8 cellular contexts compared by ENCODE assay signal in the genomic region with DNA sequence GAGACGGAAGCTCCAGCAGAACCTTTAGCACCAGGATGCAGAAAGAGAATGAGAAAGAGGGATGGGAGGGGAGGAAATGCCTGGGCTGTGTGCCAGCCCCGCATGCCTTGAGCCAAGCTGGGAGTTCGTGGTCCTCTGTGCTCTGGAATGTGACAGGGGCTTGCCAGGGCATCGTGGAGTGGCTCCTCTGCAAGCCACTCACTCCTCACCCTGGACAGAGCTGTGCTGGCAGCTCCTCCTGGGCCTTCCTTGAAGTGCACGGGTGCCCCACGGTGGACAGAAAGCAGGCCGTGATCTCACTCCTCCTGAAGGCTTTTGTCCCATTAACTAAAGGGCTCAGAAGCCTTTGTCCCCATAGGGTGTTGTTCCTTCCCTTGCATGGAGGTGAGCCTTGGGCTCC. TPM values are rescaled to one million over a fixed set of nuclear protein-coding genes. Genes with fewer than 3 reads are reported as not detected.
DNase-seq lines count a peak whose midpoint lies in the region; ATAC-seq, FAIRE-seq and TF ChIP-seq lines count a peak whose summit lies in the region.

No MANE protein-coding gene starts in this region.

- no peak for FAIRE-seq in A549 (lab: Jason Lieb, UNC)

- peaks cover 1 to 5% (median 3%) of the 10 kb centered on the region in 6 donors for H3K9me3 Mint-ChIP-seq in immature natural killer cell
- H3K9me3 Mint-ChIP-seq in activated naive CD8-positive, alpha-beta T cell treated with anti-CD3 and anti-CD28 coated beads for 36 hours = no peaks in the 10 kb centered on the region

- POLR2A ChIA-PET in A549 (lab: Yijun Ruan, JAX) = no interaction called here

- no peaks in the 10 kb centered on the region for H3K4me1 ChIP-seq in A549
- no peaks in the 10 kb centered on the region for H3K4me1 ChIP-seq in psoas muscle

- no peaks in the 10 kb centered on the region for H4K20me1 ChIP-seq in SU-DHL-6 (ENCODE audit: low read depth, low read length)

- TF ChIP-seq POLR2A in A549 (IDR thresholded peaks at IDR 0.05; ENCODE audit: low read length) = no peak

- DNase-seq in A549 (ENCODE audit: low read depth in 1 of 2, low spot score in 1 of 2) (peak in 1 of 2 experiments; percentile 39), GM20000 (ENCODE audit: low spot score) (peak; percentile 40), Right ventricle myocardium superior (peak; percentile 85), psoas muscle (peak; percentile 80 to 84), immature natural killer cell (no peak), NOMO-1 treated with dmso at 0.1 percent for 144 hours (lab: John Stamatoyannopoulos, UW; ENCODE audit: unreplicated experiment) (no peak)
- DNase-seq in activated naive CD8-positive, alpha-beta T cell treated with anti-CD3 and anti-CD28 coated beads for 36 hours = no peak

- H3K9ac ChIP-seq in SU-DHL-6 (ENCODE audit: low read length) = peak overlapping the region; percentile 19; the same call in 1 of the 2 replicates

- H3F3A ChIP-seq in SU-DHL-6 (ENCODE audit: insufficient read depth) = no peaks in the 10 kb centered on the region

- CTCF ChIA-PET in A549 (lab: Yijun Ruan, JAX) = interaction anchor here (0.6 to 9.7 kb wide), 15 partner anchors 12 to 261 kb away, joined by 3 to 137 read pairs (median 4); no protein-coding TSS in a partner anchor

- peak; percentile 59 to 61 for TF ChIP-seq RAD21 in A549 (conservative IDR thresholded peaks at IDR 0.05 in 1 of 2, IDR thresholded peaks at IDR 0.05 in 1 of 2)

- no peak overlapping the region for H3K27ac Mint-ChIP-seq in immature natural killer cell
- H3K27ac Mint-ChIP-seq in activated naive CD8-positive, alpha-beta T cell treated with anti-CD3 and anti-CD28 coated beads for 36 hours = no peak overlapping the region

- H3K4me2 ChIP-seq in A549 (no peak overlapping the region), SU-DHL-6 (ENCODE audit: low read depth, low read length, poor library complexity, severe bottlenecking) (no peak overlapping the region)

- peak overlapping the region; percentile 38 for H2AFZ ChIP-seq in SU-DHL-6 (ENCODE audit: low read depth, low read length, severe bottlenecking)

- H3K27me3 ChIP-seq in SU-DHL-6 (ENCODE audit: low read length) (no peaks in the 10 kb centered on the region), psoas muscle (ENCODE audit: insufficient read depth in 3 of 3, low read length in 2 of 3) (peaks cover 0 to 5% (median 0%) of the 10 kb centered on the region in 3 donors)

- WGBS in A549 (ENCODE audit: missing lambda C conversion rate) = 30% methylated on average over 4 of the region's 7 CpGs
- WGBS in psoas muscle, 3 donors = 12 to 19% (median 15%) methylated on average over 7 of the region's 7 CpGs

- H3K79me2 ChIP-seq in SU-DHL-6 (ENCODE audit: insufficient read depth, low read length) = no peaks in the 10 kb centered on the region

- H3K27me3 Mint-ChIP-seq in immature natural killer cell (ENCODE audit: low read depth in 3 of 3) = peaks cover 3 to 10% (median 6%) of the 10 kb centered on the region in 3 donors
- peaks cover 10% of the 10 kb centered on the region for H3K27me3 Mint-ChIP-seq in activated naive CD8-positive, alpha-beta T cell treated with anti-CD3 and anti-CD28 coated beads for 36 hours

- peak; percentile 28; the same call in 2 of the 3 replicates for TF ChIP-seq CTCF in A549 (IDR thresholded peaks at IDR 0.05)
- TF ChIP-seq CTCF in GM20000 (IDR thresholded peaks at IDR 0.05; ENCODE audit: extremely low read depth, missing control alignments) = no peak
- no peak for TF ChIP-seq CTCF in SU-DHL-6 (IDR thresholded peaks at IDR 0.05; ENCODE audit: insufficient read depth, low read length, poor library complexity, severe bottlenecking)
- peak; percentile 46 for TF ChIP-seq CTCF in psoas muscle (IDR thresholded peaks at IDR 0.05)

- H3K9me3 ChIP-seq in A549 (peaks cover 11% of the 10 kb centered on the region; the same call in 2 of the 3 replicates), SU-DHL-6 (ENCODE audit: insufficient read depth, low read length) (no peaks in the 10 kb centered on the region), psoas muscle (peaks cover 10% of the 10 kb centered on the region)

- H3K9me2 ChIP-seq in SU-DHL-6 (replicated peaks; ENCODE audit: insufficient read depth, low read length) = no peaks in the 10 kb centered on the region

- intact Hi-C loops in Right ventricle myocardium superior (cut with DNase I) (loop anchor here (2.0 kb wide), 1 partner anchor 100 kb away; no protein-coding TSS in a partner anchor), psoas muscle (cut with DNase I) (loop anchor here in 1 of 2 donors (1.0 kb wide), 1 partner anchor 99 kb away; no protein-coding TSS in a partner anchor)

- H3K36me3 ChIP-seq in SU-DHL-6 (ENCODE audit: low read length) (no peaks in the 10 kb centered on the region), psoas muscle (ENCODE audit: insufficient read depth in 1 of 2, low read depth in 1 of 2) (no peaks in the 10 kb centered on the region)

- TF ChIP-seq EP300 in A549 (IDR thresholded peaks at IDR 0.05) = no peak

- H3K27ac ChIP-seq in A549 (no peak overlapping the region), SU-DHL-6 (ENCODE audit: low read depth, low read length) (no peak overlapping the region), psoas muscle (no peak overlapping the region)

- peak; percentile 84 to 90; a peak in 5 of 6 replicates for ATAC-seq in A549
- ATAC-seq in Right ventricle myocardium superior (ENCODE audit: poor library complexity) = peak; percentile 95
- ATAC-seq in psoas muscle = peak; percentile 61 to 85 (median 76)

- H3K4me1 Mint-ChIP-seq in immature natural killer cell = no peaks in the 10 kb centered on the region
- no peaks in the 10 kb centered on the region for H3K4me1 Mint-ChIP-seq in activated naive CD8-positive, alpha-beta T cell treated with anti-CD3 and anti-CD28 coated beads for 36 hours

- H3K36me3 Mint-ChIP-seq in immature natural killer cell = peaks cover 0 to 3% (median 0%) of the 10 kb centered on the region in 3 donors
- no peaks in the 10 kb centered on the region for H3K36me3 Mint-ChIP-seq in activated naive CD8-positive, alpha-beta T cell treated with anti-CD3 and anti-CD28 coated beads for 36 hours

- no peak overlapping the region for H3K4me3 ChIP-seq in A549
- no peak overlapping the region for H3K4me3 ChIP-seq in SU-DHL-6 (ENCODE audit: insufficient read depth, low read length, poor library complexity, severe bottlenecking)
- H3K4me3 ChIP-seq in psoas muscle = no peak overlapping the region

- no peak overlapping the region for H3K4me3 Mint-ChIP-seq in immature natural killer cell
- no peak overlapping the region for H3K4me3 Mint-ChIP-seq in activated naive CD8-positive, alpha-beta T cell treated with anti-CD3 and anti-CD28 coated beads for 36 hours

TF ChIP-seq in A549, 52 proteins besides CTCF, POLR2A, EP300 and RAD21:
- peak; percentile 53 for TF ChIP-seq SMC3 (IDR thresholded peaks at IDR 0.05)
- TF ChIP-seq ZSCAN20 (CRISPR knock-in tag; IDR thresholded peaks at IDR 0.05) = no peak

RNA-seq across cellular contexts. Expression of a gene that starts 34.8 kb away (rescaled TPM):
- not detected in 2 replicates for polyA plus RNA-seq in A549 (2011; rRNA removed)
- polyA plus RNA-seq in A549 (2012; cell fraction: cytosol; rRNA removed) = not detected in 2 replicates
- polyA plus RNA-seq in A549 (2012; cell fraction: nucleus; rRNA removed) = 0.01 TPM in 1 of 2 replicates, not detected in the other
- not detected in 3 replicates for polyA plus RNA-seq in A549 (2017; fragmentation: RNase III; extraction: RNeasy Plus Mini Kit Qiagen cat#74134 plus additional on column Dnase treatment)
- not detected in 2 replicates for polyA minus RNA-seq in A549 (2011; rRNA and poly(A)+ RNA removed)
- 22.9 TPM for total RNA-seq in Right ventricle myocardium superior
- 10 to 100 TPM in 1 of 4 donors, 1 to 10 TPM in 3; 3.0 to 20.6 (median 6.3) TPM for total RNA-seq in psoas muscle
- 1 to 10 TPM; 5.4 to 7.1 (median 6.6) TPM for polyA plus RNA-seq in psoas muscle
- polyA plus RNA-seq in immature natural killer cell = not detected
- total RNA-seq in activated naive CD8-positive, alpha-beta T cell treated with anti-CD3 and anti-CD28 coated beads for 36 hours = not detected

RNA-seq across cellular contexts. Expression of a gene that starts 53.2 kb away (rescaled TPM):
- not detected in 2 replicates for polyA plus RNA-seq in A549 (2011; rRNA removed)
- polyA plus RNA-seq in A549 (2012; cell fraction: cytosol; rRNA removed) = not detected in 2 replicates
- not detected in 2 replicates for polyA plus RNA-seq in A549 (2012; cell fraction: nucleus; rRNA removed)
- not detected in 3 replicates for polyA plus RNA-seq in A549 (2017; fragmentation: RNase III; extraction: RNeasy Plus Mini Kit Qiagen cat#74134 plus additional on column Dnase treatment)
- not detected in 2 replicates for polyA minus RNA-seq in A549 (2011; rRNA and poly(A)+ RNA removed)
- not detected for total RNA-seq in Right ventricle myocardium superior
- total RNA-seq in psoas muscle = not detected
- polyA plus RNA-seq in psoas muscle = not detected
- polyA plus RNA-seq in immature natural killer cell = not detected
- total RNA-seq in activated naive CD8-positive, alpha-beta T cell treated with anti-CD3 and anti-CD28 coated beads for 36 hours = not detected

Comparison
In these comparisons a context has a peak if more than half of its experiments do, and no peak if none do; other contexts are left out.
1. DNase-seq: peak in GM20000 (single experiment), Right ventricle myocardium superior (single experiment) and psoas muscle (2 of 2); none in immature natural killer cell (0 of 3), NOMO-1 treated with dmso at 0.1 percent for 144 hours (single experiment) and activated naive CD8-positive, alpha-beta T cell treated with anti-CD3 and anti-CD28 coated beads for 36 hours (single experiment).
2. CTCF ChIP-seq: peak in A549 (single experiment) and psoas muscle (single experiment); none in GM20000 (single experiment) and SU-DHL-6 (single experiment).
3. RNA of a gene that starts 34.8 kb away (total RNA-seq): 22.9 TPM in Right ventricle myocardium superior (single experiment) and 3.0 to 20.6 TPM in psoas muscle; not detected in activated naive CD8-positive, alpha-beta T cell treated with anti-CD3 and anti-CD28 coated beads for 36 hours; every median in the first group is over 4 times any median in the second.
4. Peak in every context shown above with its lines, with median percentiles within 50 percentile points of each other: ATAC-seq.